ENCODE assay signal across 18 cellular contexts in genomic region chr20:48808382-48809034, GRCh38. TPM values are rescaled to one million over a fixed set of nuclear protein-coding genes. Genes with fewer than 3 reads are reported as not detected.
DNase-seq lines count a peak whose midpoint lies in the region; ATAC-seq, FAIRE-seq and TF ChIP-seq lines count a peak whose summit lies in the region.
"Had no signal": no experiment of that assay in that cellular context is flagged by ENCODE, and none has a peak within 500 bp of the region (broad histone marks: within the 10 kb centered on the region; RNA-seq: fewer than 3 reads in every experiment).

No MANE protein-coding gene starts in this region.

- no peak overlapping the region for H2BK12ac ChIP-seq in H1 (ENCODE audit: low read depth, low read length)

- peak overlapping the region; percentile 35 for H3K27ac Mint-ChIP-seq in activated T-cell treated with anti-CD3 and anti-CD28 coated beads, Interleukin-2, amount 50 U/mL, for 24 hours
- H3K27ac Mint-ChIP-seq in activated T-helper 17 cell treated with anti-CD3 and anti-CD28 coated beads, Interleukin-2, amount 50 U/mL, for 72 hours: peak overlapping the region; percentile 83
- H3K27ac Mint-ChIP-seq in stimulated activated memory B cell treated with anti-CD40 and anti-IgM and Interleukin-4, amounts not matched to agents 10 μg/mL and 1 μg/mL and 100 μg/mL, for 72 hours: peak overlapping the region; percentile 60
- H3K27ac Mint-ChIP-seq: progenitor cell of endocrine pancreas had no signal

- no peak for TF ChIP-seq POLR2A in H1 (IDR thresholded peaks at IDR 0.05; ENCODE audit: control extremely low read depth in 1 of 2, low read depth in 2 of 2, low read length in 2 of 2)

- no peaks in the 10 kb centered on the region for H3K36me3 ChIP-seq in H1 (ENCODE audit: control insufficient read depth in 2 of 4, insufficient read depth in 4 of 4, low read length in 3 of 4)
- H3K36me3 ChIP-seq: esophagus squamous epithelium, lower lobe of right lung had no signal

- H2BK5ac ChIP-seq in H1 (ENCODE audit: low read depth, low read length): no peak overlapping the region

- no peak overlapping the region for H3K56ac ChIP-seq in H1 (replicated peaks; ENCODE audit: insufficient read length, low read depth, low read length)

- no peak overlapping the region for H3K27ac ChIP-seq in H1 (ENCODE audit: low read depth, low read length)
- H3K27ac ChIP-seq: C4-2B, esophagus squamous epithelium, lower lobe of right lung had no signal

- no peak overlapping the region for H2AFZ ChIP-seq in H1 (ENCODE audit: low read length)

- H3K27me3 ChIP-seq in H1 (replicated peaks in 1 of 4; ENCODE audit: control insufficient read depth in 3 of 4, extremely low read depth in 1 of 4, insufficient read depth in 3 of 4, low read length in 3 of 4): no peaks in the 10 kb centered on the region; a peak in 1 of 7 replicates

- H4K91ac ChIP-seq in H1 (replicated peaks; ENCODE audit: insufficient read length, low read length): no peak overlapping the region

- POLR2A ChIA-PET in H1 (lab: Charles Lee; ENCODE audit: partially characterized antibody): interaction anchor here (0.7 to 0.9 kb wide), 2 partner anchors 10 to 59 kb away, joined by 3 read pairs; no protein-coding TSS in a partner anchor

- FAIRE-seq in H1 (lab: Jason Lieb, UNC): no peak
- FAIRE-seq: A204.1 had no signal

- no peak for TF ChIP-seq RAD21 in H1 (IDR thresholded peaks at IDR 0.05 in 1 of 2, conservative IDR thresholded peaks at IDR 0.05 in 1 of 2; ENCODE audit: low read depth in 2 of 2, low read length in 2 of 2)

- CTCF ChIA-PET in H1 (lab: Charles Lee; ENCODE audit: partially characterized antibody): interaction anchor here (0.5 to 1.7 kb wide), 3 partner anchors 10 to 22 kb away, joined by 3 read pairs; no protein-coding TSS in a partner anchor

- H2BK120ac ChIP-seq in H1 (replicated peaks; ENCODE audit: low read depth, low read length): no peak overlapping the region

- peaks cover 2% of the 10 kb centered on the region for H3K9me3 Mint-ChIP-seq in activated T-cell treated with anti-CD3 and anti-CD28 coated beads, Interleukin-2, amount 50 U/mL, for 24 hours
- no peaks in the 10 kb centered on the region for H3K9me3 Mint-ChIP-seq in activated T-helper 17 cell treated with anti-CD3 and anti-CD28 coated beads, Interleukin-2, amount 50 U/mL, for 72 hours
- no peaks in the 10 kb centered on the region for H3K9me3 Mint-ChIP-seq in stimulated activated memory B cell treated with anti-CD40 and anti-IgM and Interleukin-4, amounts not matched to agents 10 μg/mL and 1 μg/mL and 100 μg/mL, for 72 hours

- H3K4me1 Mint-ChIP-seq in activated T-cell treated with anti-CD3 and anti-CD28 coated beads, Interleukin-2, amount 50 U/mL, for 24 hours (ENCODE audit: low read depth): peaks cover 53% of the 10 kb centered on the region
- H3K4me1 Mint-ChIP-seq in activated T-helper 17 cell treated with anti-CD3 and anti-CD28 coated beads, Interleukin-2, amount 50 U/mL, for 72 hours: peaks cover 48% of the 10 kb centered on the region
- peaks cover 73% of the 10 kb centered on the region for H3K4me1 Mint-ChIP-seq in stimulated activated memory B cell treated with anti-CD40 and anti-IgM and Interleukin-4, amounts not matched to agents 10 μg/mL and 1 μg/mL and 100 μg/mL, for 72 hours

- 0 out of 7 replicates have a peak, but pooled peaks cover 0 to 2% (median 0%) of the 10 kb centered on the region in 4 experiments for H3K4me1 ChIP-seq in H1 (replicated peaks in 1 of 4; ENCODE audit: control insufficient read depth in 3 of 4, insufficient read depth in 4 of 4, low read length in 3 of 4)

- TF ChIP-seq EP300 in H1 (IDR thresholded peaks at IDR 0.05; ENCODE audit: borderline replicate concordance in 1 of 2, low read depth in 2 of 2, low read length in 2 of 2): no peak

- H3K27me3 Mint-ChIP-seq in activated T-cell treated with anti-CD3 and anti-CD28 coated beads, Interleukin-2, amount 50 U/mL, for 24 hours: no peaks in the 10 kb centered on the region
- H3K27me3 Mint-ChIP-seq in activated T-helper 17 cell treated with anti-CD3 and anti-CD28 coated beads, Interleukin-2, amount 50 U/mL, for 72 hours: no peaks in the 10 kb centered on the region
- no peaks in the 10 kb centered on the region for H3K27me3 Mint-ChIP-seq in stimulated activated memory B cell treated with anti-CD40 and anti-IgM and Interleukin-4, amounts not matched to agents 10 μg/mL and 1 μg/mL and 100 μg/mL, for 72 hours

- no peak overlapping the region for H3K4me3 ChIP-seq in H1 (ENCODE audit: extremely low read depth in 1 of 4, insufficient read depth in 2 of 4, low read depth in 3 of 4, low read length in 4 of 4)
- H3K4me3 ChIP-seq: esophagus squamous epithelium, lower lobe of right lung had no signal

- H3K23me2 ChIP-seq in H1 (ENCODE audit: low read depth, low read length): no peaks in the 10 kb centered on the region; the same call in 1 of the 2 replicates

- peaks cover 42% of the 10 kb centered on the region for H3K36me3 Mint-ChIP-seq in activated T-cell treated with anti-CD3 and anti-CD28 coated beads, Interleukin-2, amount 50 U/mL, for 24 hours (ENCODE audit: low read depth)
- peaks cover 46% of the 10 kb centered on the region for H3K36me3 Mint-ChIP-seq in activated T-helper 17 cell treated with anti-CD3 and anti-CD28 coated beads, Interleukin-2, amount 50 U/mL, for 72 hours (ENCODE audit: low read depth)
- H3K36me3 Mint-ChIP-seq in stimulated activated memory B cell treated with anti-CD40 and anti-IgM and Interleukin-4, amounts not matched to agents 10 μg/mL and 1 μg/mL and 100 μg/mL, for 72 hours: peaks cover 48% of the 10 kb centered on the region

- 0 out of 2 replicates have a peak overlapping the region, but pooled peaks have one; percentile 61 for H2BK15ac ChIP-seq in H1 (ENCODE audit: low read length)

- no peak overlapping the region for H3K4me3 Mint-ChIP-seq in activated T-cell treated with anti-CD3 and anti-CD28 coated beads, Interleukin-2, amount 50 U/mL, for 24 hours
- no peak overlapping the region for H3K4me3 Mint-ChIP-seq in activated T-helper 17 cell treated with anti-CD3 and anti-CD28 coated beads, Interleukin-2, amount 50 U/mL, for 72 hours
- no peak overlapping the region for H3K4me3 Mint-ChIP-seq in stimulated activated memory B cell treated with anti-CD40 and anti-IgM and Interleukin-4, amounts not matched to agents 10 μg/mL and 1 μg/mL and 100 μg/mL, for 72 hours

- H3K23ac ChIP-seq in H1 (ENCODE audit: insufficient read length): no peak overlapping the region

- DNase-seq in activated T-cell treated with anti-CD3 and anti-CD28 coated beads, Interleukin-2, amount 50 U/mL, for 24 hours: no peak
- DNase-seq in activated T-cell treated with anti-CD3 and anti-CD28 coated beads, Interleukin-2, amount 50 U/mL, for 1 hour: no peak
- DNase-seq in H1 (ENCODE audit: low read depth in 1 of 2, low spot score in 2 of 2): no peak
- no peak for DNase-seq in NCI-H1930 (lab: John Stamatoyannopoulos, UW)
- no peak for DNase-seq in stimulated activated naive CD4-positive, alpha-beta T cell (lab: John Stamatoyannopoulos, UW)
- DNase-seq in omental fat pad (ENCODE audit: low spot score): no peak
- DNase-seq: activated naive CD4-positive, alpha-beta T cell; esophagus squamous epithelium; lower lobe of right lung; NCI-H1105; NCI-H2171 treated with DMSO at 0.1 percent for 48 hours; NCI-H774 had no signal

- H3K18ac ChIP-seq in H1 (ENCODE audit: extremely low read depth, low read length): no peak overlapping the region

- H2BK20ac ChIP-seq in H1 (ENCODE audit: low read length): no peak overlapping the region

- no peak overlapping the region for H3K4me2 ChIP-seq in H1 (ENCODE audit: insufficient read depth in 1 of 2, low read depth in 2 of 2, low read length in 2 of 2)

- H3K79me1 ChIP-seq in H1 (ENCODE audit: low read depth, low read length): peaks cover 2% of the 10 kb centered on the region; the same call in 1 of the 2 replicates

- H3K9me3 ChIP-seq in H1 (ENCODE audit: insufficient read depth in 2 of 2, low read depth in 1 of 2, low read length in 1 of 2): no peaks in the 10 kb centered on the region

- ATAC-seq in activated T-helper 17 cell treated with anti-CD3 and anti-CD28 coated beads, Interleukin-2, amount 50 U/mL, for 72 hours (replicated peaks): no peak
- no peak for ATAC-seq in stimulated activated memory B cell treated with anti-CD40 and anti-IgM and Interleukin-4, amounts not matched to agents 10 μg/mL and 1 μg/mL and 100 μg/mL, for 72 hours
- ATAC-seq in omental fat pad (ENCODE audit: low FRiP score): no peak
- ATAC-seq: activated CD4-positive, CD25-positive, alpha-beta regulatory T cell treated with anti-CD3 and anti-CD28 coated beads, Interleukin-2, amount 50 U/mL, for 24 hours; lower lobe of right lung had no signal

- no peaks in the 10 kb centered on the region for H4K20me1 ChIP-seq in H1 (replicated peaks in 1 of 2; ENCODE audit: control insufficient read depth in 1 of 2, insufficient read depth in 2 of 2, low read length in 2 of 2)

- H4K8ac ChIP-seq in H1 (ENCODE audit: extremely low read depth, insufficient read depth, low read length): no peak overlapping the region; the same call in 1 of the 2 replicates

- 0 out of 2 replicates have a peak overlapping the region, but pooled peaks have one; percentile 13 for H2AK5ac ChIP-seq in H1 (ENCODE audit: low read depth, low read length)

- H3K14ac ChIP-seq in H1 (ENCODE audit: insufficient read length): no peak overlapping the region

- WGBS in H1 (ENCODE audit: extremely low coverage in 1 of 2, insufficient coverage in 1 of 2, insufficient read length in 1 of 2, insufficient replicate concordance in 2 of 2, low coverage in 1 of 2, low lambda C conversion rate in 2 of 2, missing lambda C conversion rate in 1 of 2), 2 experiments: 91% methylated on average over 10 of the region's 10 CpGs; no CpG with 5 or more reads in 1 of the 2 experiments

- H3K9ac ChIP-seq in H1 (replicated peaks in 1 of 4; ENCODE audit: extremely low read depth in 1 of 4, low read depth in 3 of 4, low read length in 3 of 4): no peak overlapping the region

- no peak overlapping the region for H3K4ac ChIP-seq in H1 (replicated peaks; ENCODE audit: insufficient read length, low read depth, low read length)

- no peak overlapping the region for H4K5ac ChIP-seq in H1 (ENCODE audit: insufficient read length, low read depth, low read length)

- no peaks in the 10 kb centered on the region for H3K79me2 ChIP-seq in H1 (ENCODE audit: control insufficient read depth in 1 of 2, insufficient read depth in 2 of 2, low read length in 2 of 2)

- TF ChIP-seq CTCF in H1 (IDR thresholded peaks at IDR 0.05; ENCODE audit: control extremely low read depth in 1 of 3, insufficient read depth in 1 of 3, low read depth in 1 of 3, low read length in 3 of 3): no peak
- no peak for TF ChIP-seq CTCF in omental fat pad (IDR thresholded peaks at IDR 0.05)

RNA-seq across cellular contexts. Expression of gene PREX1, which starts 19.3 kb away (rescaled TPM):
- total RNA-seq in activated T-helper 17 cell treated with anti-CD3 and anti-CD28 coated beads, Interleukin-2, amount 50 U/mL, for 72 hours: 100 to 1,000 TPM in 1 of 2 donors, 10 to 100 TPM in 1; 96.1 to 111 TPM
- total RNA-seq in H1 (2021; fragmentation: NEBNext Ultra II Directional; extraction: Animal tissue kit (Norgen Biotek cat#: 25700)): 12.8 and 13.5 TPM in 2 replicates
- 10.7 and 13.4 TPM in 2 replicates for polyA plus RNA-seq in H1 (2011; rRNA removed)
- 9.6 TPM for polyA plus RNA-seq in H1 (2011; cell fraction: cytosol; rRNA removed)
- 17.7 TPM for polyA plus RNA-seq in H1 (2011; cell fraction: nucleus; rRNA removed)
- polyA plus RNA-seq in H1 (2012, experiment 1 of 2): 8.8 to 13.0 TPM (median 12.7 TPM) in 4 replicates
- 8.5 TPM for polyA plus RNA-seq in H1 (2012, experiment 2 of 2)
- 6.3 TPM for polyA plus RNA-seq in H1 (2013, experiment 1 of 2)
- 6.2 TPM for polyA plus RNA-seq in H1 (2013, experiment 2 of 2)
- polyA minus RNA-seq in H1 (2011; rRNA and poly(A)+ RNA removed): 12.9 and 16.1 TPM in 2 replicates
- polyA minus RNA-seq in H1 (2011; cell fraction: cytosol; rRNA and poly(A)+ RNA removed): 9.6 TPM
- polyA minus RNA-seq in H1 (2011; cell fraction: nucleus; rRNA and poly(A)+ RNA removed): 8.8 TPM
- 100 to 1,000 TPM in 1 of 4 donors, 10 to 100 TPM in 3; 29.5 to 121 (median 40.9) TPM for total RNA-seq in omental fat pad
